In the genomic region with DNA sequence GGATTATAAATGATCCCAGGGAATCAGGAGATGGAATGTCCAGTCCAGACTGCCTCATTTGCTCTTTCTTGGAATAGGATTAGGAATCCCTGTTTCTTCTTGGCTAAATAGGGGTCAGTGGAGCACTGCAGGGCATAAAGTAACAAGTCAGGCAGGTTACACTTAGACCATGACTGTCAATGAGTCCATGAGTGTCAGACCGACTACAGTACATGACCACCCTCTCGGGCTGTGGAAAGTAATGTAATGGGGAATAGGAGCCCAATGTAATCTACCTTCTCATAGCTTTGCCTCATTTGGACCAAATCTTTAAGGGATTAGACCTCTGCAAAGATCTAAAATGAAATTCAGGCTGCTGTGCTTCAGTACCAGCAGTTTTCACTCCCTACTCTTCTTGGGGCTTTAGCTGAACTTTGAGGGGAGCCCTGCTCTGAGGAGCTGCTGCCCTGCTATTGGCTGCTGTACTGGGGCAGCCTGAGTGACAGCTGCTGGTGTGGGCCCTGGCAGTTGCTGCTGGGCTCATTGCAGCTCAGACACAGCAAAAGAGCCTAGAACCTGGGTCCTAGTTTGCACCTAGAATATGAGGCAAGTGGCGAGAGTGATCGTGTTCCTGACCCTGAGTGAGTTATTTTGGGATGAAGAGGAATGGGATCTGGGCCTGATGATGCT, we compare ENCODE assay signal across 20 cellular contexts.
DNase-seq lines count a peak whose midpoint lies in the region; ATAC-seq and TF ChIP-seq lines count a peak whose summit lies in the region.
"Had no signal": no experiment of that assay in that cellular context is flagged by ENCODE, and none has a peak within 500 bp of the region (broad histone marks: within the 10 kb centered on the region; RNA-seq: fewer than 3 reads in every experiment).

No MANE protein-coding gene starts in this region.

- no peak for DNase-seq in activated CD4-positive, CD25-positive, alpha-beta regulatory T cell treated with anti-CD3 and anti-CD28 coated beads, Interleukin-2, amount 50 U/mL, for 72 hours
- DNase-seq in natural killer cell treated with Interleukin-12 subunit alpha and Interleukin-12 subunit beta and Interleukin-15 and Interleukin-18, amount 100 ng/mL, for 72 hours (ENCODE audit: low spot score) = no peak
- DNase-seq in natural killer cell (no peak), SW480 (ENCODE audit: low spot score) (no peak), foreskin fibroblast (no peak)
- DNase-seq in activated naive CD8-positive, alpha-beta T cell treated with anti-CD3 and anti-CD28 coated beads for 36 hours = no peak
- DNase-seq: DMS53, GF-D8, heart right ventricle, IMR-90, mammary epithelial cell, NCI-H2029 treated with DMSO at 0.1 percent for 48 hours, NCI-H226, NCI-H774, sigmoid colon, stomach had no signal

- peak; percentile 52 to 69 for ATAC-seq in activated CD4-positive, CD25-positive, alpha-beta regulatory T cell treated with anti-CD3 and anti-CD28 coated beads, Interleukin-2, amount 50 U/mL, for 24 hours
- ATAC-seq in natural killer cell treated with Interleukin-12 subunit alpha and Interleukin-12 subunit beta and Interleukin-15 and Interleukin-18, amount 100 ng/mL, for 72 hours = no peak
- no peak for ATAC-seq in natural killer cell
- ATAC-seq in GM18873 (IDR thresholded peaks at IDR 0.05; ENCODE audit: low FRiP score, unreplicated experiment) = no peak
- ATAC-seq: heart right ventricle had no signal

- H3K36me3 Mint-ChIP-seq in natural killer cell treated with Interleukin-12 subunit alpha and Interleukin-12 subunit beta and Interleukin-15 and Interleukin-18, amount 100 ng/mL, for 72 hours = no peaks in the 10 kb centered on the region
- no peaks in the 10 kb centered on the region for H3K36me3 Mint-ChIP-seq in natural killer cell
- H3K36me3 Mint-ChIP-seq in activated naive CD8-positive, alpha-beta T cell treated with anti-CD3 and anti-CD28 coated beads for 36 hours = peaks cover 3% of the 10 kb centered on the region

- TF ChIP-seq CTCF in natural killer cell (IDR thresholded peaks at IDR 0.05) = no peak
- TF ChIP-seq CTCF in foreskin fibroblast (IDR thresholded peaks at IDR 0.05; ENCODE audit: low read depth, low read length) = no peak

- H3K4me1 Mint-ChIP-seq in natural killer cell treated with Interleukin-12 subunit alpha and Interleukin-12 subunit beta and Interleukin-15 and Interleukin-18, amount 100 ng/mL, for 72 hours (ENCODE audit: low read depth in 2 of 2) = peaks cover 5 to 7% of the 10 kb centered on the region in 2 donors
- H3K4me1 Mint-ChIP-seq in natural killer cell = peaks cover 6 to 7% of the 10 kb centered on the region in 2 donors
- H3K4me1 Mint-ChIP-seq in activated naive CD8-positive, alpha-beta T cell treated with anti-CD3 and anti-CD28 coated beads for 36 hours = peaks cover 8% of the 10 kb centered on the region

- no peaks in the 10 kb centered on the region for H3K9me3 Mint-ChIP-seq in natural killer cell treated with Interleukin-12 subunit alpha and Interleukin-12 subunit beta and Interleukin-15 and Interleukin-18, amount 100 ng/mL, for 72 hours
- no peaks in the 10 kb centered on the region for H3K9me3 Mint-ChIP-seq in natural killer cell
- H3K9me3 Mint-ChIP-seq in activated naive CD8-positive, alpha-beta T cell treated with anti-CD3 and anti-CD28 coated beads for 36 hours = no peaks in the 10 kb centered on the region

- peaks cover 38 to 41% of the 10 kb centered on the region in 2 donors for H3K27me3 Mint-ChIP-seq in natural killer cell treated with Interleukin-12 subunit alpha and Interleukin-12 subunit beta and Interleukin-15 and Interleukin-18, amount 100 ng/mL, for 72 hours
- peaks cover 28 to 66% of the 10 kb centered on the region in 2 donors for H3K27me3 Mint-ChIP-seq in natural killer cell (ENCODE audit: low read depth in 2 of 2)
- H3K27me3 Mint-ChIP-seq in activated naive CD8-positive, alpha-beta T cell treated with anti-CD3 and anti-CD28 coated beads for 36 hours = peaks cover 51% of the 10 kb centered on the region

- H3K4me3 Mint-ChIP-seq in natural killer cell treated with Interleukin-12 subunit alpha and Interleukin-12 subunit beta and Interleukin-15 and Interleukin-18, amount 100 ng/mL, for 72 hours = peak overlapping the region; percentile 9
- no peak overlapping the region for H3K4me3 Mint-ChIP-seq in natural killer cell
- peak overlapping the region; percentile 65 for H3K4me3 Mint-ChIP-seq in activated naive CD8-positive, alpha-beta T cell treated with anti-CD3 and anti-CD28 coated beads for 36 hours

- H3K27ac Mint-ChIP-seq in natural killer cell treated with Interleukin-12 subunit alpha and Interleukin-12 subunit beta and Interleukin-15 and Interleukin-18, amount 100 ng/mL, for 72 hours = no peak overlapping the region
- H3K27ac Mint-ChIP-seq in natural killer cell = no peak overlapping the region
- peak overlapping the region; percentile 74 for H3K27ac Mint-ChIP-seq in activated naive CD8-positive, alpha-beta T cell treated with anti-CD3 and anti-CD28 coated beads for 36 hours
- H3K27ac Mint-ChIP-seq: progenitor cell of endocrine pancreas had no signal

- intact Hi-C loops in natural killer cell (cut with micrococcal nuclease) = no loop called here

- H3K4me3 ChIP-seq in foreskin fibroblast (ENCODE audit: low read depth in 1 of 2, low read length in 2 of 2) = no peak overlapping the region
- H3K4me3 ChIP-seq: heart right ventricle, sigmoid colon, stomach, tibial nerve had no signal

Comparison
In these comparisons a context has a peak if more than half of its experiments do, and no peak if none do; other contexts are left out.
1. ATAC-seq: peak in activated CD4-positive, CD25-positive, alpha-beta regulatory T cell treated with anti-CD3 and anti-CD28 coated beads, Interleukin-2, amount 50 U/mL, for 24 hours (2 of 2); none in natural killer cell treated with Interleukin-12 subunit alpha and Interleukin-12 subunit beta and Interleukin-15 and Interleukin-18, amount 100 ng/mL, for 72 hours (0 of 2), natural killer cell (0 of 3) and GM18873 (single experiment).